2 cellular contexts compared by ENCODE assay signal in the genomic region with DNA sequence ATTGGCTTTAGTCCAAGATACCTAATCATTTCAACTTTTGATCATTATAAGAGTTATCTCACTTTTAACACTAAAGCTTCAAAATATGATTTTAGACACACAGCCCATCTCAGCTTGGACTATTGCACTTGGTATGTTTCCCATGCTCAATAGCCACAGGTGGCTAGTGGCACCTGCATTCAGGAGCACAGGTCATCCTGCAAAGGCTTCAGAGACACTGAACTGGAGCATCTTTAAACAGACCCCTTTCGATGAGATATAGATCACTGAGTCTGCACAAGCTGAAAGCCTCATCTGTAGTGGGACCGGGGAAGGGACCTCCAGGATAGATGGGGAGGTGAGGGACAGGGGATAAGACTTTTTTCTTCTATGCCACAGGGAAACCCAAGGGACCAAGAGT.
A peak's percentile ranks its signal among the peaks of the same experiment; 100 is the strongest.
TF ChIP-seq lines count a peak whose summit lies in the region.

No MANE protein-coding gene starts in this region.

TF ChIP-seq in HEK293, 187 proteins besides CTCF, POLR2A, EP300 and RAD21:
- TF ChIP-seq PBX3 (CRISPR knock-in tag; IDR thresholded peaks at IDR 0.05) = no peak
- TF ChIP-seq SCRT2 (tag by site-specific recombination; IDR thresholded peaks at IDR 0.05) = peak; percentile 54

TF ChIP-seq in K562, 482 proteins besides CTCF, POLR2A, EP300 and RAD21:
- peak; percentile 15; the same call in 1 of the 2 replicates for TF ChIP-seq NFIC (IDR thresholded peaks at IDR 0.05)
- TF ChIP-seq NR2F6 (CRISPR knock-in tag; IDR thresholded peaks at IDR 0.05) = no peak
- no peak for TF ChIP-seq RBM39 (optimal IDR thresholded peaks at IDR 0.05; ENCODE audit: low read depth, low read length)
- TF ChIP-seq ZNF644 (tag; IDR thresholded peaks at IDR 0.05; ENCODE audit: low read depth) = no peak
TF ChIP-seq in K562: peak in this region for 1.
